1 cellular context compared by ENCODE assay signal in genomic region chr16:57862698-57863433, GRCh38.
TF ChIP-seq lines count a peak whose summit lies in the region.

No MANE protein-coding gene starts in this region.

TF ChIP-seq in liver, 16 proteins besides CTCF, POLR2A, EP300 and RAD21 (continued from another document):
- peak; percentile 71 for TF ChIP-seq REST (IDR thresholded peaks at IDR 0.05)
TF ChIP-seq in liver: peak in this region for 15.
